8 cellular contexts compared by ENCODE assay signal in genomic region chr1:30779294-30780071, GRCh38. TPM values are rescaled to one million over a fixed set of nuclear protein-coding genes. Genes with fewer than 3 reads are reported as not detected.
DNase-seq lines count a peak whose midpoint lies in the region; ATAC-seq and TF ChIP-seq lines count a peak whose summit lies in the region.

No MANE protein-coding gene starts in this region.

- DNase-seq in AML-193 (lab: John Stamatoyannopoulos, UW) (peak; percentile 69 to 75), KG1 (lab: John Stamatoyannopoulos, UW) (peak; percentile 43), SHP77 (lab: John Stamatoyannopoulos, UW) (peak; percentile 84 to 87), foreskin melanocyte (peak; percentile 65), ovary (peak; percentile 59 to 88 (median 79)), tibial nerve (ENCODE audit: low spot score in 2 of 2) (peak; percentile 85 to 96)
- DNase-seq in activated effector memory CD4-positive, alpha-beta T cell treated with Interleukin-2 at 50 U/mL for 16 hours, result peak; percentile 84

- H3K4me1 ChIP-seq in ovary (ENCODE audit: insufficient read depth), result no peaks in the 10 kb centered on the region
- peaks cover 0 to 19% (median 4%) of the 10 kb centered on the region in 4 donors for H3K4me1 ChIP-seq in tibial nerve

- H3K27ac ChIP-seq in ovary (no peak overlapping the region), tibial nerve (no peak overlapping the region)

- TF ChIP-seq CTCF in ovary (IDR thresholded peaks at IDR 0.05), result peak; percentile 74 to 93 (median 75)
- peak; percentile 92 to 99 (median 97) for TF ChIP-seq CTCF in tibial nerve (IDR thresholded peaks at IDR 0.05)

- no peaks in the 10 kb centered on the region for H3K27me3 ChIP-seq in ovary
- no peaks in the 10 kb centered on the region for H3K27me3 ChIP-seq in tibial nerve

- peak; percentile 67 for ATAC-seq in GM19043 (IDR thresholded peaks at IDR 0.05; ENCODE audit: low read depth, unreplicated experiment)

- TF ChIP-seq EP300 in ovary (IDR thresholded peaks at IDR 0.05) (no peak), tibial nerve (IDR thresholded peaks at IDR 0.05) (peak in 1 of 2 donors; percentile 25)

- no peak for TF ChIP-seq POLR2A in ovary (IDR thresholded peaks at IDR 0.05)
- no peak for TF ChIP-seq POLR2A in tibial nerve (IDR thresholded peaks at IDR 0.05)

- H3K4me3 ChIP-seq in ovary, result no peak overlapping the region
- H3K4me3 ChIP-seq in tibial nerve, result no peak overlapping the region

- H3K36me3 ChIP-seq in ovary (no peaks in the 10 kb centered on the region), tibial nerve (no peaks in the 10 kb centered on the region)

- H3K9me3 ChIP-seq in ovary (no peaks in the 10 kb centered on the region), tibial nerve (no peaks in the 10 kb centered on the region)

- intact Hi-C loops in ovary (cut with DNase I), result loop anchor here (2.0 to 10.0 kb wide), 4 partner anchors 55 to 1545 kb away; partner anchors contain the start of genes MATN1 (in 1 of the 4), MECR (in 1 of the 4) and PTPRU (in 1 of the 4)

- 10 to 15% (median 14%) methylated on average over 12 of the region's 12 CpGs for WGBS in ovary, 3 donors
- 19 to 21% methylated on average over 12 of the region's 12 CpGs for WGBS in tibial nerve, 2 donors

RNA-seq across cellular contexts. Expression of gene LAPTM5, which starts 21.9 kb away (rescaled TPM):
- total RNA-seq in ovary (10 to 100 TPM; 15.3 to 57.3 (median 20.3) TPM), tibial nerve (10 to 100 TPM; 21.1 to 67.8 (median 43.1) TPM)
- 100 to 1,000 TPM in 1 of 2 donors, 10 to 100 TPM in 1; 20.2 to 103 TPM for polyA plus RNA-seq in ovary

RNA-seq across cellular contexts. Expression of gene MATN1, which starts 56.1 kb away (rescaled TPM):
- under 1 TPM; 0.20 to 0.95 (median 0.51) TPM for total RNA-seq in ovary
- polyA plus RNA-seq in ovary, result under 1 TPM; 0.10 to 0.52 TPM
- total RNA-seq in tibial nerve, result not detected
